ENCODE assay signal across 9 cellular contexts in the genomic region with DNA sequence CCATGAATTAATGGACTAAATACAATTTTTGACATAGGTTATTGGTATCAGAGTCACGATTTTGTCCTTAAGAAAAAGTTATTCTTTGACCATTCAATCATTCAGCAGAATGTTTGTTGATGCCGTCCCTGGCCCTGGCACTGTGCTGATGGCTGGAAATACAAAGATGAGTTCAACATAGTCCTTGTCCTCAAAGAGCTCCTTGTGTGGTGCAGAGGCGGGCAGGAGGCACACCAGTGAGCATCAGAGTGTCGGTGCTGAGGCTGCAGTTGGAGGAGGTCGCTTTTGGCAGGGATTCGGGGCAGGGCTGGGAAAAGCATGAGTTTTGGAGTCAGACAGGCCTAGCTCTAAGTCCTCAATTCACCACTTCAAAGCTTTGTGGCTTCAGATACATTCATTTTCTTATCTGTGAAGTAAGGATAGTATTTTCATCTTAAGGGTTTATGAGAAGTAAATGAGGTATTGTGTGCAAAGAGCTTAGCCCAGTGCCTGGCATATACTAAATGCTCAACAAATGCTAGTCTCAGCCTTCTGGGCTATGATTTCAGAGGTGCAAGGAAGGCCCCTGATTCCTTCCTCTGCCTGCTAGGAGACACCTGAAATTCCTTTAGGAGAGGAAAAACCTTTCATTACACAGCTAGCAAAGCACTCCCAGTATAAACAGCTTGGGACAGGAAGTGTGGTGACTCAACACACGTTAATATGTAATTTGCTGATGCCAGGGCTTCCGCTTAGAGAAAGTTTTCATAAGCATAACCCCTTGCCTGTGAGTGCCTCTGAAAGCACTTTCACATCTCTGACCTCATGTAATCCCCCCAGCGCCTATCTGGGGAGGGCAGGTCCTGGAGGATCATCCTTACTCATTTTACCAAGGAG.
DNase-seq lines count a peak whose midpoint lies in the region; ATAC-seq, FAIRE-seq and TF ChIP-seq lines count a peak whose summit lies in the region.
"Had no signal": no experiment of that assay in that cellular context is flagged by ENCODE, and none has a peak within 500 bp of the region (broad histone marks: within the 10 kb centered on the region; RNA-seq: fewer than 3 reads in every experiment).

No MANE protein-coding gene starts in this region.

- H3K36me3 ChIP-seq in MM.1S (replicated peaks; ENCODE audit: insufficient read depth, low read length): no peaks in the 10 kb centered on the region
- no peaks in the 10 kb centered on the region for H3K36me3 ChIP-seq in endothelial cell of umbilical vein (ENCODE audit: control insufficient read depth in 2 of 2, extremely low read depth in 1 of 2, insufficient read depth in 2 of 2, low read length in 2 of 2)

- H3K4me2 ChIP-seq in MM.1S (ENCODE audit: low read depth, low read length) (no peak overlapping the region), endothelial cell of umbilical vein (ENCODE audit: insufficient read depth, low read length) (peak overlapping the region; percentile 67)

- no peaks in the 10 kb centered on the region for H3K9me2 ChIP-seq in MM.1S (replicated peaks; ENCODE audit: insufficient read depth, low read length)

- BruUV-seq in endothelial cell of umbilical vein (replicated peaks; lab: Mats Ljungman, UMichigan): no TSS peak

- no peaks in the 10 kb centered on the region for H3K9me1 ChIP-seq in endothelial cell of umbilical vein (replicated peaks; ENCODE audit: control insufficient read depth, extremely low read depth, insufficient read depth, low read length)

- H3K36me3 Mint-ChIP-seq in osteocyte (ENCODE audit: unreplicated experiment): no peaks in the 10 kb centered on the region

- H2AFZ ChIP-seq in MM.1S (ENCODE audit: low read length): no peak overlapping the region
- peak overlapping the region; percentile 36 for H2AFZ ChIP-seq in endothelial cell of umbilical vein (ENCODE audit: low read depth, low read length)

- FAIRE-seq in endothelial cell of umbilical vein (lab: Jason Lieb, UNC): peak; percentile 95

- peaks cover 16% of the 10 kb centered on the region for H3K4me1 Mint-ChIP-seq in osteocyte (ENCODE audit: unreplicated experiment)

- no peak overlapping the region for H3K9ac ChIP-seq in MM.1S (ENCODE audit: low read length)
- H3K9ac ChIP-seq in endothelial cell of umbilical vein (replicated peaks; ENCODE audit: extremely low read depth, insufficient read depth, low read length): peak overlapping the region; percentile 58

- TF ChIP-seq CTCF in MM.1S (IDR thresholded peaks at IDR 0.05; ENCODE audit: low read length): no peak
- TF ChIP-seq CTCF in endothelial cell of umbilical vein (IDR thresholded peaks at IDR 0.05; ENCODE audit: extremely low read depth in 1 of 2, insufficient read depth in 1 of 2, low read depth in 1 of 2, low read length in 2 of 2): no peak
- TF ChIP-seq CTCF in osteocyte (IDR thresholded peaks at IDR 0.05): no peak

- peaks cover 72% of the 10 kb centered on the region for H3K27me3 ChIP-seq in MM.1S (replicated peaks; ENCODE audit: insufficient read depth, low read length)
- no peaks in the 10 kb centered on the region for H3K27me3 ChIP-seq in endothelial cell of umbilical vein (ENCODE audit: control insufficient read depth in 2 of 2, insufficient read depth in 2 of 2, low read length in 2 of 2)

- no peaks in the 10 kb centered on the region for H3K9me3 ChIP-seq in MM.1S (replicated peaks; ENCODE audit: insufficient read depth, low read length)
- no peaks in the 10 kb centered on the region for H3K9me3 ChIP-seq in endothelial cell of umbilical vein (replicated peaks; ENCODE audit: control insufficient read depth, insufficient read depth, low read length)

- ATAC-seq in Right ventricle myocardium superior (ENCODE audit: poor library complexity) (peak; percentile 29), GM19328 (IDR thresholded peaks at IDR 0.05; ENCODE audit: unreplicated experiment) (no peak)

- no peaks in the 10 kb centered on the region for H3F3A ChIP-seq in MM.1S (ENCODE audit: insufficient read depth, low read length)

- CTCF ChIA-PET in endothelial cell of umbilical vein (lab: Charles Lee): interaction anchor here (0.5 to 2.3 kb wide), 9 partner anchors 9 to 719 kb away, joined by 3 to 8 read pairs (median 5); no protein-coding TSS in a partner anchor

- peaks cover under 1% of the 10 kb centered on the region for H3K27me3 Mint-ChIP-seq in osteocyte (ENCODE audit: unreplicated experiment)

- no peaks in the 10 kb centered on the region for H4K20me1 ChIP-seq in MM.1S (ENCODE audit: insufficient read depth, low read length)
- H4K20me1 ChIP-seq in endothelial cell of umbilical vein (replicated peaks; ENCODE audit: control insufficient read depth, extremely low read depth, insufficient read depth, low read length): no peaks in the 10 kb centered on the region

- dilution Hi-C loops in endothelial cell of umbilical vein (cut with MboI; ENCODE audit: extremely low pct_ligation_motif_present, low sequenced_read_pairs): no loop called here

- POLR2A ChIA-PET in endothelial cell of umbilical vein (lab: Charles Lee): no interaction called here

- H3K4me3 Mint-ChIP-seq in osteocyte (ENCODE audit: unreplicated experiment): no peak overlapping the region

- H3K27ac Mint-ChIP-seq in osteocyte (ENCODE audit: unreplicated experiment): peak overlapping the region; percentile 54

- intact Hi-C loops in Right ventricle myocardium superior (cut with DNase I) (no loop called here), cardiac septum (cut with DNase I) (no loop called here), endothelial cell of umbilical vein (cut with micrococcal nuclease) (loop anchor here (1.0 kb wide), 1 partner anchor 31 kb away; no protein-coding TSS in a partner anchor)

- TF ChIP-seq POLR2A in endothelial cell of umbilical vein (IDR thresholded peaks at IDR 0.05; ENCODE audit: low read depth, low read length): peak; percentile 53

- H3K79me2 ChIP-seq in MM.1S (ENCODE audit: low read length) (no peaks in the 10 kb centered on the region), endothelial cell of umbilical vein (ENCODE audit: control insufficient read depth, insufficient read depth, low read length) (no peaks in the 10 kb centered on the region)

- H3K4me1 ChIP-seq in MM.1S (ENCODE audit: low read length) (0 out of 2 replicates have a peak, but pooled peaks cover 3% of the 10 kb centered on the region), endothelial cell of umbilical vein (ENCODE audit: control insufficient read depth, extremely low read depth, insufficient read depth, low read length) (peaks cover 44% of the 10 kb centered on the region)

- no peak overlapping the region for H3K4me3 ChIP-seq in MM.1S (ENCODE audit: low read length)
- no peak overlapping the region for H3K4me3 ChIP-seq in endothelial cell of umbilical vein (replicated peaks in 1 of 3; ENCODE audit: insufficient read depth in 1 of 3, low read depth in 1 of 3, low read length in 3 of 3)

- DNase-seq in Right ventricle myocardium superior (no peak), cardiac septum (ENCODE audit: low spot score) (no peak), MM.1S (peak; percentile 8), endothelial cell of umbilical vein (ENCODE audit: low read depth, low spot score) (peak; percentile 88), osteocyte (ENCODE audit: extremely low spot score, unreplicated experiment) (no peak), NCI-H187 (lab: John Stamatoyannopoulos, UW) (no peak), NCI-H1436 treated with DMSO at 0.1 percent for 48 hours (lab: John Stamatoyannopoulos, UW) (no peak)
- DNase-seq: DND-41 had no signal

- H3K27ac ChIP-seq in MM.1S (ENCODE audit: low read length) (no peak overlapping the region), endothelial cell of umbilical vein (ENCODE audit: insufficient read depth, low read depth, low read length) (peak overlapping the region; percentile 89)

- no peaks in the 10 kb centered on the region for H3K9me3 Mint-ChIP-seq in osteocyte (ENCODE audit: unreplicated experiment)

TF ChIP-seq in endothelial cell of umbilical vein, 7 proteins besides CTCF, POLR2A, EP300 and RAD21:
- TF ChIP-seq POLR2AphosphoS5 (IDR thresholded peaks at IDR 0.05; ENCODE audit: insufficient read depth, low read depth, low read length) (peak; percentile 70), JUN (IDR thresholded peaks at IDR 0.05; ENCODE audit: borderline replicate concordance, insufficient read depth, insufficient read length, low read depth) (peak; percentile 92), GATA2 (IDR thresholded peaks at IDR 0.05; ENCODE audit: insufficient read depth, insufficient read length, low read depth, low read length) (peak; percentile 80), FOS (IDR thresholded peaks at IDR 0.05; ENCODE audit: borderline replicate concordance, insufficient read depth, low read length) (peak; percentile 93), EZH2 (IDR thresholded peaks at IDR 0.05; ENCODE audit: borderline replicate concordance, low read depth, low read length, severe bottlenecking) (no peak), MYC (IDR thresholded peaks at IDR 0.05; ENCODE audit: low read depth, low read length) (no peak)

Comparison
In these comparisons a context has a peak if more than half of its experiments do, and no peak if none do; other contexts are left out.
1. DNase-seq: peak in MM.1S (single experiment) and endothelial cell of umbilical vein (single experiment); none in Right ventricle myocardium superior (single experiment), cardiac septum (single experiment), osteocyte (single experiment), NCI-H187 (0 of 2) and NCI-H1436 treated with DMSO at 0.1 percent for 48 hours (single experiment).